Comparison of ENCODE assay signal across 1 cellular context in genomic region chr9:125261501-125262216, GRCh38.
TF ChIP-seq lines count a peak whose summit lies in the region.

Gene GAPVD1 (plus strand): TSS chr9:125261826. CDS start chr9:125298922, 37,096 bp downstream.

TF ChIP-seq in HepG2, 621 proteins besides CTCF, POLR2A, EP300 and RAD21 (continued from another document and continues in another):
- TF ChIP-seq ZNF441 (CRISPR knock-in tag; IDR thresholded peaks at IDR 0.05; ENCODE audit: borderline replicate concordance) (0 out of 2 replicates have a peak, but pooled peaks have one; percentile 77), TFDP1 (CRISPR knock-in tag; IDR thresholded peaks at IDR 0.05; ENCODE audit: borderline replicate concordance) (no peak), KLF16 (CRISPR knock-in tag; IDR thresholded peaks at IDR 0.05) (no peak), ZNF556 (CRISPR knock-in tag; IDR thresholded peaks at IDR 0.05; ENCODE audit: borderline replicate concordance) (peak; percentile 71; the same call in 1 of the 2 replicates), TERF1 (CRISPR knock-in tag; IDR thresholded peaks at IDR 0.05) (no peak), ETS1 (CRISPR knock-in tag; IDR thresholded peaks at IDR 0.05) (no peak), ZNF776 (CRISPR knock-in tag; IDR thresholded peaks at IDR 0.05) (no peak; the same call in 1 of the 2 replicates), ZNF678 (CRISPR knock-in tag; IDR thresholded peaks at IDR 0.05) (peak; percentile 93), CBX1 (IDR thresholded peaks at IDR 0.05; ENCODE audit: low read depth) (no peak), PHF20 (CRISPR knock-in tag; IDR thresholded peaks at IDR 0.05) (peak; percentile 90), ZNF343 (CRISPR knock-in tag; IDR thresholded peaks at IDR 0.05) (peak; percentile 92; the same call in 1 of the 2 replicates), TARDBP (CRISPR knock-in tag; IDR thresholded peaks at IDR 0.05) (peak; percentile 70; the same call in 1 of the 2 replicates), ZNF800 (CRISPR knock-in tag; IDR thresholded peaks at IDR 0.05) (no peak), ZNF235 (CRISPR knock-in tag; IDR thresholded peaks at IDR 0.05; ENCODE audit: borderline replicate concordance) (peak; percentile 77; the same call in 1 of the 2 replicates), ZNF260 (CRISPR knock-in tag; IDR thresholded peaks at IDR 0.05; ENCODE audit: borderline replicate concordance, low read depth) (no peak), PAXIP1 (CRISPR knock-in tag; conservative IDR thresholded peaks at IDR 0.05) (peak; percentile 58), ZMYM2 (CRISPR knock-in tag; IDR thresholded peaks at IDR 0.05) (no peak), ZNF670 (CRISPR knock-in tag; IDR thresholded peaks at IDR 0.05; ENCODE audit: borderline replicate concordance) (peak; percentile 41; the same call in 1 of the 2 replicates), ZNF788 (CRISPR knock-in tag; IDR thresholded peaks at IDR 0.05; ENCODE audit: borderline replicate concordance) (peak; percentile 82; the same call in 1 of the 2 replicates), YEATS2 (CRISPR knock-in tag; IDR thresholded peaks at IDR 0.05; ENCODE audit: borderline replicate concordance) (peak; percentile 46; the same call in 1 of the 2 replicates), CHD2 (IDR thresholded peaks at IDR 0.05; ENCODE audit: low read depth, low read length) (no peak), ZGPAT (CRISPR knock-in tag; IDR thresholded peaks at IDR 0.05) (peak; percentile 63), HIVEP1 (CRISPR knock-in tag; IDR thresholded peaks at IDR 0.05) (peak; percentile 56; the same call in 1 of the 2 replicates), SAP130 (CRISPR knock-in tag; IDR thresholded peaks at IDR 0.05; ENCODE audit: low read depth) (peak; percentile 76), ZBTB34 (CRISPR knock-in tag; IDR thresholded peaks at IDR 0.05) (no peak), MEIS1 (CRISPR knock-in tag; IDR thresholded peaks at IDR 0.05; ENCODE audit: borderline replicate concordance) (peak; percentile 82), HDAC2 (CRISPR knock-in tag; IDR thresholded peaks at IDR 0.05) (peak; percentile 43; the same call in 1 of the 2 replicates), ZBTB40 (IDR thresholded peaks at IDR 0.05) (peak; percentile 16; the same call in 1 of the 2 replicates), ZBTB40 (CRISPR knock-in tag; IDR thresholded peaks at IDR 0.05) (no peak; the same call in 1 of the 2 replicates), KDM6A (CRISPR knock-in tag; IDR thresholded peaks at IDR 0.05; ENCODE audit: low read depth) (0 out of 2 replicates have a peak, but pooled peaks have one; percentile 5), ZNF224 (CRISPR knock-in tag; IDR thresholded peaks at IDR 0.05) (peak; percentile 82), CREB1 (IDR thresholded peaks at IDR 0.05) (peak; percentile 29; the same call in 1 of the 2 replicates), CREB1 (CRISPR knock-in tag; IDR thresholded peaks at IDR 0.05) (no peak), NFIC (IDR thresholded peaks at IDR 0.05; ENCODE audit: low read length) (no peak), ZNF510 (CRISPR knock-in tag; IDR thresholded peaks at IDR 0.05; ENCODE audit: low read depth) (peak; percentile 90; the same call in 1 of the 2 replicates), MTERF4 (CRISPR knock-in tag; IDR thresholded peaks at IDR 0.05) (peak; percentile 71; the same call in 1 of the 2 replicates)
